Comparison of ENCODE assay signal across 1 cellular context in genomic region chr1:210359255-210359654, GRCh38.
TF ChIP-seq lines count a peak whose summit lies in the region.

No MANE protein-coding gene starts in this region.

TF ChIP-seq in GM23338, 12 proteins besides CTCF, POLR2A, EP300 and RAD21 (continued from another document):
- TF ChIP-seq EZH2phosphoT487 (IDR thresholded peaks at IDR 0.05; ENCODE audit: unreplicated experiment) (no peak), JUNB (IDR thresholded peaks at IDR 0.05; ENCODE audit: unreplicated experiment) (no peak), POLR2AphosphoS5 (IDR thresholded peaks at IDR 0.05; ENCODE audit: low read depth) (no peak), ZNF114 (CRISPR knock-in tag; IDR thresholded peaks at IDR 0.05) (no peak), CREB1 (CRISPR knock-in tag; IDR thresholded peaks at IDR 0.05; ENCODE audit: low read depth) (no peak), EZH2 (IDR thresholded peaks at IDR 0.05; ENCODE audit: low read depth, unreplicated experiment) (no peak)
